Comparison of ENCODE assay signal across 16 cellular contexts in genomic region chr4:173883821-173884220, GRCh38.
"Had no signal": no experiment of that assay in that cellular context is flagged by ENCODE, and none has a peak within 500 bp of the region (broad histone marks: within the 10 kb centered on the region; RNA-seq: fewer than 3 reads in every experiment).

No MANE protein-coding gene starts in this region.

- H3K36me3 ChIP-seq: thyroid gland had no signal

- DNase-seq: activated CD4-positive, alpha-beta T cell treated with anti-CD3 and anti-CD28 coated beads, Interleukin-2, amount 10 ng/mL, durations not matched to agents 24 days and 14 days; activated CD4-positive, CD25-positive, alpha-beta regulatory T cell; activated CD8-positive, alpha-beta memory T cell treated with anti-CD3 and anti-CD28 coated beads, Interleukin-2, amount 50 U/mL, for 48 hours; activated gamma-delta T cell treated with Interleukin-2 at 50 U/mL for 16 hours; activated naive CD8-positive, alpha-beta T cell treated with anti-CD3 and anti-CD28 coated beads for 36 hours; activated T-cell treated with anti-CD3 and anti-CD28 coated beads, Interleukin-2, amount 50 U/mL, for 72 hours; anterior cingulate cortex; effector memory CD8-positive, alpha-beta T cell; hypothalamus; kidney glomerular epithelial cell; left ventricle myocardium superior; posterior cingulate gyrus; retina; stimulated activated CD4-positive, alpha-beta T cell treated with anti-CD3 and anti-CD28 coated beads, Interleukin-2, amount 100 ng/mL, for 48 hours; thyroid gland had no signal

- H3K9me3 ChIP-seq: thyroid gland had no signal

- FAIRE-seq: urothelium cell line had no signal

- H3K27me3 ChIP-seq: thyroid gland had no signal

- H3K27ac ChIP-seq: thyroid gland had no signal

- H3K4me3 ChIP-seq: thyroid gland had no signal

- H3K4me1 ChIP-seq: thyroid gland had no signal
